Comparison of ENCODE assay signal across 15 cellular contexts in the genomic region with DNA sequence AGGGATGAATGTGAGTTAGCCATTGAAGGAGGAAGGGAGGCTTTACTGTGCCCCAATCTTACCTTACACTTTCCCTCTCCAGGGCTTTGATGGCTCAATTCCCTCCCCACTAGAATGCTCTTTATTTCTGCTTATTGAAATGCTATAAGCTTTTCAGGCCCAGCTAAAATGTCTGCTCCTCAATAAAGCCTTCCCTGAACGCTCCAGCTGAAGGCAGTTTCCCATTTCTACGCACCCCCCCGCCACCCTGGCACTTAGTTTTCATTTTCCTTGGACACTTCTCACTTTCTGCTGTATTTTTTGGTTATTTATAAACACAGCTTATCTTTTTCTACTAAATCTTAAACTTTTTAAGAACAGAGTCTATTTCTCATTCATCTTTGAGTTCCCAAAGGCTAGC. TPM values are rescaled to one million over a fixed set of nuclear protein-coding genes. Genes with fewer than 3 reads are reported as not detected.
DNase-seq lines count a peak whose midpoint lies in the region; ATAC-seq and TF ChIP-seq lines count a peak whose summit lies in the region.
"Had no signal": no experiment of that assay in that cellular context is flagged by ENCODE, and none has a peak within 500 bp of the region (broad histone marks: within the 10 kb centered on the region; RNA-seq: fewer than 3 reads in every experiment).

No MANE protein-coding gene starts in this region.

- TF ChIP-seq EP300 in tibial nerve (IDR thresholded peaks at IDR 0.05): no peak

- H3K9ac ChIP-seq in Karpas-422 (ENCODE audit: low read length): no peak overlapping the region

- H3K27ac Mint-ChIP-seq in nephron progenitor cell: peak overlapping the region; percentile 41
- H3K27ac Mint-ChIP-seq in stimulated activated memory B cell treated with anti-CD40 and anti-IgM and Interleukin-4, amounts not matched to agents 10 μg/mL and 1 μg/mL and 100 μg/mL, for 72 hours: no peak overlapping the region

- WGBS in tibial nerve, 2 donors: 52 to 55% methylated on average over 3 of the region's 3 CpGs
- 83% methylated on average over 3 of the region's 3 CpGs for WGBS in right cardiac atrium

- intact Hi-C loops in right cardiac atrium (cut with DNase I): no loop called here

- peaks cover 8% of the 10 kb centered on the region for H3K36me3 Mint-ChIP-seq in nephron progenitor cell (ENCODE audit: low read depth)
- H3K36me3 Mint-ChIP-seq in stimulated activated memory B cell treated with anti-CD40 and anti-IgM and Interleukin-4, amounts not matched to agents 10 μg/mL and 1 μg/mL and 100 μg/mL, for 72 hours: no peaks in the 10 kb centered on the region

- H3K36me3 ChIP-seq in Karpas-422 (ENCODE audit: insufficient read depth, low read length) (no peaks in the 10 kb centered on the region), tibial nerve (no peaks in the 10 kb centered on the region)

- H3K4me3 ChIP-seq in Karpas-422 (ENCODE audit: low read length) (no peak overlapping the region), tibial nerve (no peak overlapping the region), right cardiac atrium (ENCODE audit: low read length) (no peak overlapping the region)

- TF ChIP-seq POLR2A in tibial nerve (IDR thresholded peaks at IDR 0.05): no peak

- DNase-seq in Karpas-422 (no peak), caudate nucleus (lab: John Stamatoyannopoulos, UW) (no peak), nephron progenitor cell (no peak), tibial nerve (ENCODE audit: low spot score in 2 of 2) (no peak), SKM-1 treated with dmso at 0.1 percent for 144 hours (lab: John Stamatoyannopoulos, UW; ENCODE audit: unreplicated experiment) (no peak), right cardiac atrium (no peak)
- DNase-seq: Caco-2, KG1, NCI-H1048, NCI-H1436 treated with DMSO at 0.1 percent for 48 hours, NCI-H2081, NCI-H510A, NCI-H774 had no signal

- H3K9me3 Mint-ChIP-seq in nephron progenitor cell: peaks cover 3% of the 10 kb centered on the region
- no peaks in the 10 kb centered on the region for H3K9me3 Mint-ChIP-seq in stimulated activated memory B cell treated with anti-CD40 and anti-IgM and Interleukin-4, amounts not matched to agents 10 μg/mL and 1 μg/mL and 100 μg/mL, for 72 hours

- H3K4me1 Mint-ChIP-seq in nephron progenitor cell: no peaks in the 10 kb centered on the region
- H3K4me1 Mint-ChIP-seq in stimulated activated memory B cell treated with anti-CD40 and anti-IgM and Interleukin-4, amounts not matched to agents 10 μg/mL and 1 μg/mL and 100 μg/mL, for 72 hours: no peaks in the 10 kb centered on the region

- H3K4me3 Mint-ChIP-seq in nephron progenitor cell: no peak overlapping the region
- H3K4me3 Mint-ChIP-seq in stimulated activated memory B cell treated with anti-CD40 and anti-IgM and Interleukin-4, amounts not matched to agents 10 μg/mL and 1 μg/mL and 100 μg/mL, for 72 hours: no peak overlapping the region

- H3K27me3 Mint-ChIP-seq in nephron progenitor cell (ENCODE audit: low read depth, poor library complexity): peaks cover 9% of the 10 kb centered on the region
- no peaks in the 10 kb centered on the region for H3K27me3 Mint-ChIP-seq in stimulated activated memory B cell treated with anti-CD40 and anti-IgM and Interleukin-4, amounts not matched to agents 10 μg/mL and 1 μg/mL and 100 μg/mL, for 72 hours

- no peak overlapping the region for H3K4me2 ChIP-seq in Karpas-422 (ENCODE audit: low read depth, low read length, poor library complexity, severe bottlenecking)

- no peaks in the 10 kb centered on the region for H4K20me1 ChIP-seq in Karpas-422 (ENCODE audit: insufficient read depth, low read depth, low read length)

- no peak for ATAC-seq in right cardiac atrium
- no peak for ATAC-seq in stimulated activated memory B cell treated with anti-CD40 and anti-IgM and Interleukin-4, amounts not matched to agents 10 μg/mL and 1 μg/mL and 100 μg/mL, for 72 hours

- H3K4me1 ChIP-seq in Karpas-422 (ENCODE audit: low read length) (peaks cover 1% of the 10 kb centered on the region), tibial nerve (peaks cover 0 to 29% (median 12%) of the 10 kb centered on the region in 4 donors), right cardiac atrium (ENCODE audit: control insufficient read depth, insufficient read depth, low read length) (no peaks in the 10 kb centered on the region)
- H3K4me1 ChIP-seq: Caco-2 had no signal

- no peaks in the 10 kb centered on the region for H3K79me2 ChIP-seq in Karpas-422 (ENCODE audit: low read length)

- H3K9me2 ChIP-seq in Karpas-422 (replicated peaks; ENCODE audit: insufficient read depth, low read length): no peaks in the 10 kb centered on the region

- TF ChIP-seq CTCF in nephron progenitor cell (IDR thresholded peaks at IDR 0.05) (no peak), tibial nerve (IDR thresholded peaks at IDR 0.05) (no peak)

- H2AFZ ChIP-seq in Karpas-422 (ENCODE audit: low read length): peak overlapping the region; percentile 65; the same call in 1 of the 2 replicates

- H3K9me3 ChIP-seq in Karpas-422 (ENCODE audit: low read length) (no peaks in the 10 kb centered on the region), tibial nerve (no peaks in the 10 kb centered on the region), right cardiac atrium (ENCODE audit: control insufficient read depth, low read length) (no peaks in the 10 kb centered on the region)
- H3K9me3 ChIP-seq: Caco-2 had no signal

- H3K27me3 ChIP-seq in Karpas-422 (ENCODE audit: low read length) (no peaks in the 10 kb centered on the region), tibial nerve (no peaks in the 10 kb centered on the region), right cardiac atrium (ENCODE audit: control insufficient read depth, insufficient read depth) (no peaks in the 10 kb centered on the region)

- no peak overlapping the region for H3K27ac ChIP-seq in Karpas-422 (ENCODE audit: low read length)
- peak overlapping the region; percentile 93 for H3K27ac ChIP-seq in caudate nucleus (ENCODE audit: low read depth, low read length)
- H3K27ac ChIP-seq in tibial nerve: peak overlapping the region in 3 of 4 donors; percentile 2 to 87 (median 57)
- no peak overlapping the region for H3K27ac ChIP-seq in right cardiac atrium (ENCODE audit: low read length)

RNA-seq across cellular contexts. Expression of a gene that starts 7.1 kb away (rescaled TPM):
- 11.1 and 18.7 TPM in 2 replicates for total RNA-seq in Karpas-422 (2014; rRNA removed; shearing (Covaris generic); ENCODE audit: low replicate concordance)
- total RNA-seq in tibial nerve (10 to 100 TPM; 13.5 to 28.2 (median 19.5) TPM), right cardiac atrium (10 to 100 TPM; 38.2 to 60.6 (median 48.5) TPM)
- 17.1 TPM for polyA plus RNA-seq in right cardiac atrium

RNA-seq across cellular contexts. Expression of a gene that starts 7.7 kb away (rescaled TPM):
- 7.9 and 17.8 TPM in 2 replicates for total RNA-seq in Karpas-422 (2014; rRNA removed; shearing (Covaris generic); ENCODE audit: low replicate concordance)
- total RNA-seq in tibial nerve: 10 to 100 TPM; 11.4 to 30.8 (median 25.9) TPM
- total RNA-seq in right cardiac atrium: 10 to 100 TPM; 59.2 to 67.3 (median 64.5) TPM
- polyA plus RNA-seq in right cardiac atrium: 56.7 TPM

RNA-seq across cellular contexts. Expression of a gene that starts 30.4 kb away (rescaled TPM):
- 0.22 and 4.7 TPM in 2 replicates for total RNA-seq in Karpas-422 (2014; rRNA removed; shearing (Covaris generic); ENCODE audit: low replicate concordance)
- total RNA-seq in tibial nerve: under 1 TPM; 0.20 to 0.90 (median 0.32) TPM
- under 1 TPM; 0.28 to 0.51 (median 0.30) TPM for total RNA-seq in right cardiac atrium
- polyA plus RNA-seq in right cardiac atrium: 0.18 TPM
- total RNA-seq: SK-MEL-5 had no signal

RNA-seq across cellular contexts. Expression of a gene that starts 41.6 kb away (rescaled TPM):
- total RNA-seq in Karpas-422 (2014; rRNA removed; shearing (Covaris generic); ENCODE audit: low replicate concordance): 12.8 and 20.3 TPM in 2 replicates
- 10 to 100 TPM; 14.1 to 47.4 (median 17.3) TPM for total RNA-seq in tibial nerve
- 10 to 100 TPM; 14.6 to 19.0 (median 16.6) TPM for total RNA-seq in right cardiac atrium
- polyA plus RNA-seq in right cardiac atrium: 5.2 TPM

Comparison
In these comparisons a context has a peak if more than half of its experiments do, and no peak if none do; other contexts are left out.
1. H3K27ac ChIP-seq: peak in caudate nucleus (single experiment) and tibial nerve (3 of 4); none in Karpas-422 (single experiment) and right cardiac atrium (single experiment).